9 cellular contexts compared by ENCODE assay signal in genomic region chr2:17658251-17658843, GRCh38.
DNase-seq lines count a peak whose midpoint lies in the region; ATAC-seq and TF ChIP-seq lines count a peak whose summit lies in the region.
"Had no signal": no experiment of that assay in that cellular context is flagged by ENCODE, and none has a peak within 500 bp of the region (broad histone marks: within the 10 kb centered on the region; RNA-seq: fewer than 3 reads in every experiment).

No MANE protein-coding gene starts in this region.

- H3K4me3 ChIP-seq in choroid plexus epithelial cell (ENCODE audit: low read depth, low read length): no peak overlapping the region

- DNase-seq in GM03348 (ENCODE audit: low spot score): peak; percentile 35
- DNase-seq in choroid plexus epithelial cell (ENCODE audit: low read depth): peak; percentile 51
- no peak for DNase-seq in putamen (ENCODE audit: low spot score)
- no peak for DNase-seq in GDM1 (lab: John Stamatoyannopoulos, UW)
- no peak for DNase-seq in NCI-H1105 treated with DMSO at 0.1 percent for 48 hours (lab: John Stamatoyannopoulos, UW)
- no peak for DNase-seq in NCI-H510A treated with DMSO at 0.1 percent for 48 hours (lab: John Stamatoyannopoulos, UW)

- ATAC-seq in GM21367 (IDR thresholded peaks at IDR 0.05; ENCODE audit: unreplicated experiment): peak; percentile 74
- peak; percentile 82 for ATAC-seq in HG03442 (IDR thresholded peaks at IDR 0.05; ENCODE audit: unreplicated experiment)
- ATAC-seq: HCT116 had no signal

- no peak for TF ChIP-seq CTCF in choroid plexus epithelial cell (conservative IDR thresholded peaks at IDR 0.05; ENCODE audit: low read depth, low read length)

Comparison
In these comparisons a context has a peak if more than half of its experiments do, and no peak if none do; other contexts are left out.
1. DNase-seq: peak in GM03348 (single experiment) and choroid plexus epithelial cell (single experiment); none in putamen (single experiment), GDM1 (single experiment), NCI-H1105 treated with DMSO at 0.1 percent for 48 hours (single experiment) and NCI-H510A treated with DMSO at 0.1 percent for 48 hours (single experiment).